ENCODE assay signal across 8 cellular contexts in the genomic region with DNA sequence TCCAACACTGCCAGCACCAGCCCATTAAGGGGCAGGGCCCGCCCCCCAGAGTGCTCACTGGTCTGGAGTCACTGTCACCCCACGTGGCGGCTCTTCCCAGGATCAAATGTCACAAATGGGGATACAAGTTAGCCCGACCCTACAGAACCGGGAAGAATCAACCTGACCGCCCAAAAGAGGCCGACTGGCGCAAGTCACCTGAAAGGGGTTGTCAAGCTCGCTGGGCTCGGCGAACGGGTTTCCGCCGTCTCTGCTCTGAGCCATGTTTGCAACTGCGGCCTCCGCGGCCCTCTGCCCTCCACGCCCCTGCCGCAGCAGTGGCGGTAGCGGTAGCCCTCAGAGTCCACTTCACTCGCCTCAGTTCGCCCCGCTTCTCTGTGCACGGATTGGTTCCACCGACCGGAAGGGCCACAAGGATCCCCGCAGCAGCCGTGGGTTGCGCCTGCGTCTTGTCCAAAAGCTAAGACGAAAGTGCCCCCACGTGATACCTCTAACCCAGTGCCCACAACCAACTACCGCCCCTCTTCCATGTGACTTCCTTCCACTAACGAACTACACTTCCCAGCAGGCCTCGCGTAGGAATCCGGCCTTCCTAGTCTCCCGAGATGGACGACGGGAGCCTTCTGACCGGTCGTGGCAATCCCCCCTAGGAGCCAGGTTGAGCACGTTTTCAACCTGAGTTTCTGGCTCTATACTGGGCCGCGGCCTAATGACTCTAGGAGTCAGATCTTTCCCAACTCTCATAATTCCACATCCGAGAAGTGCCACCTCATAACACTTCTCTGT. TPM values are rescaled to one million over a fixed set of nuclear protein-coding genes. Genes with fewer than 3 reads are reported as not detected.
A peak's percentile ranks its signal among the peaks of the same experiment; 100 is the strongest.
DNase-seq lines count a peak whose midpoint lies in the region; ATAC-seq, FAIRE-seq and TF ChIP-seq lines count a peak whose summit lies in the region.

SCAMP3 (minus strand) TSS at position 473 of the 786 bp plus-strand sequence; CDS start at position 264, 209 bp downstream.

- POLR2A ChIA-PET in OCI-LY7 (lab: Charles Lee) = interaction anchor here (0.6 to 2.3 kb wide), 2 partner anchors 11 to 13 kb away, joined by 8 to 13 read pairs; partner anchors contain the start of gene CLK2

- FAIRE-seq in D721Med (lab: Jason Lieb, UNC) = peak; percentile 80

- H2AFZ ChIP-seq in OCI-LY7 (ENCODE audit: low read length) = peak within 1 kb of the TSS; percentile 72

- CTCF ChIA-PET in OCI-LY7 (lab: Charles Lee; ENCODE audit: unreplicated experiment) = interaction anchor here (0.9 to 3.4 kb wide), 2 partner anchors 11 to 69 kb away, joined by 3 to 10 read pairs; no protein-coding TSS in a partner anchor

- peak within 1 kb of the TSS; percentile 51 for H3K27ac ChIP-seq in OCI-LY7 (ENCODE audit: low read depth, low read length, poor library complexity, severe bottlenecking)

- H3K4me2 ChIP-seq in OCI-LY7 (ENCODE audit: low read length) = peak within 1 kb of the TSS; percentile 73

- H3K9me3 ChIP-seq in OCI-LY7 (ENCODE audit: low read length) (no peaks in the 10 kb centered on the region), mononuclear cell (ENCODE audit: low read depth, low read length) (no peaks in the 10 kb centered on the region)

- TF ChIP-seq CTCF in D721Med (IDR thresholded peaks at IDR 0.05; ENCODE audit: insufficient read depth, missing control alignments) (no peak), OCI-LY7 (conservative IDR thresholded peaks at IDR 0.05; ENCODE audit: low read length) (no peak)

- peak; percentile 100 for DNase-seq in D721Med (ENCODE audit: insufficient read length, low spot score)
- DNase-seq in HuH-7.5 (ENCODE audit: low spot score) = peak; percentile 98
- DNase-seq in OCI-LY7 (ENCODE audit: low spot score) = peak; percentile 96
- DNase-seq in activated T-cell treated with anti-CD3 and anti-CD28 coated beads for 1 hour (ENCODE audit: low read depth) = peak; percentile 77
- DNase-seq in epidermal melanocyte (ENCODE audit: insufficient read length, low spot score) = peak; percentile 100
- peak; percentile 66 to 74 for DNase-seq in stimulated activated CD8-positive, alpha-beta memory T cell treated with anti-CD3 and anti-CD28 coated beads, Interleukin-4, amount 100 ng/mL, for 1 hour (ENCODE audit: low read depth in 2 of 2, low spot score in 1 of 2)

- H3K36me3 ChIP-seq in OCI-LY7 (ENCODE audit: insufficient read depth, low read length) = peaks cover 74% of the 10 kb centered on the region

- H4K20me1 ChIP-seq in OCI-LY7 (ENCODE audit: insufficient read depth, low read length) = no peaks in the 10 kb centered on the region

- peak within 1 kb of the TSS; percentile 84 for H3K4me3 ChIP-seq in OCI-LY7 (ENCODE audit: low read depth, low read length, poor library complexity, severe bottlenecking)
- peak within 1 kb of the TSS; percentile 96 for H3K4me3 ChIP-seq in mononuclear cell (ENCODE audit: low read length)

- ATAC-seq in GM21526 (IDR thresholded peaks at IDR 0.05; ENCODE audit: low FRiP score, unreplicated experiment) = peak; percentile 79

- no peaks in the 10 kb centered on the region for H3K27me3 ChIP-seq in mononuclear cell (ENCODE audit: insufficient read depth, low read length)

- intact Hi-C loops in OCI-LY7 (cut with micrococcal nuclease; ENCODE audit: unreplicated experiment) = loop anchor here (5.0 kb wide), 1 partner anchor 55 kb away; the partner anchor contains the start of genes MTX1 and THBS3

- H3K9me2 ChIP-seq in OCI-LY7 (ENCODE audit: insufficient read depth, low read length) = no peaks in the 10 kb centered on the region

- no TSS peak for BruUV-seq in OCI-LY7 (replicated peaks; lab: Mats Ljungman, UMichigan)

- peaks cover 19% of the 10 kb centered on the region; the same call in 1 of the 2 replicates for H3K79me2 ChIP-seq in OCI-LY7 (ENCODE audit: insufficient read depth, low read depth, low read length)

- H3K4me1 ChIP-seq in OCI-LY7 (ENCODE audit: insufficient read depth, low read length, poor library complexity, severe bottlenecking) (peaks cover 17% of the 10 kb centered on the region), mononuclear cell (ENCODE audit: insufficient read depth, low read length) (peaks cover 26% of the 10 kb centered on the region)

RNA-seq across cellular contexts. Expression of gene SCAMP3, which starts in this region (rescaled TPM):
- 45.4 and 58.3 TPM in 2 replicates for total RNA-seq in OCI-LY7 (2014; rRNA removed; shearing (Covaris generic))
- 66.0 and 74.7 TPM in 2 replicates for total RNA-seq in OCI-LY7 (2022)
- 17.9 TPM for total RNA-seq in mononuclear cell

Comparison
In these comparisons a context has a peak if more than half of its experiments do, and no peak if none do; other contexts are left out.
1. Peak in every context shown above with its lines: DNase-seq, ATAC-seq, H3K4me3 ChIP-seq and H3K27ac ChIP-seq.